Comparison of ENCODE assay signal across 18 cellular contexts in the genomic region with DNA sequence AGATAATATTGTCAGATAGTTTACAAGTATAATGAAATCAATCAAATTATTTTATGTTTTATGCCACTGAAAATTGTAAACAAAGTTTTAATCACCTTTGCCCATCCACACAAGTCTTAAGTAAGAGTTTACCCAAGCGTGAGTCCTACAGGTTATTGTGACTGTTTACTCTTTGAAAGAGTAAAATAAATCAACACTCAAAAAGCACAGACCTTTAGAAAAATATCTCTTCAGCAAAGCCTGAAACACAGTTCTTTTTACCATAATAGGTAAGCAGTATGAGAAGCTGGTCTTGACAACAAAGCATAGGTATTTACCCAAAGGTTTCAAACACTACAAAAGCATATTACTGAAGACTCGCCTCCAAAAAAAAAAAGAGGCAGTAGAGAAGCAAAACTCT. TPM values are rescaled to one million over a fixed set of nuclear protein-coding genes. Genes with fewer than 3 reads are reported as not detected.
DNase-seq lines count a peak whose midpoint lies in the region; ATAC-seq, FAIRE-seq and TF ChIP-seq lines count a peak whose summit lies in the region.
"Had no signal": no experiment of that assay in that cellular context is flagged by ENCODE, and none has a peak within 500 bp of the region (broad histone marks: within the 10 kb centered on the region; RNA-seq: fewer than 3 reads in every experiment).

No MANE protein-coding gene starts in this region.

- H3K79me2 ChIP-seq in endothelial cell of umbilical vein (ENCODE audit: control insufficient read depth, insufficient read depth, low read length), result peaks cover 85% of the 10 kb centered on the region

- H3K9me3 ChIP-seq in IMR-90 (ENCODE audit: control insufficient read depth, insufficient read depth, low read length), result no peaks in the 10 kb centered on the region
- no peaks in the 10 kb centered on the region for H3K9me3 ChIP-seq in endothelial cell of umbilical vein (replicated peaks; ENCODE audit: control insufficient read depth, insufficient read depth, low read length)
- H3K9me3 ChIP-seq in neuron (ENCODE audit: low read length), result peaks cover 3% of the 10 kb centered on the region
- H3K9me3 ChIP-seq: left lung, testis had no signal

- H2BK5ac ChIP-seq in IMR-90 (ENCODE audit: low read depth, low read length, poor library complexity, severe bottlenecking), result no peak overlapping the region

- no peaks in the 10 kb centered on the region for H3K36me3 ChIP-seq in IMR-90 (ENCODE audit: control insufficient read depth, insufficient read depth, low read length)
- H3K36me3 ChIP-seq in endothelial cell of umbilical vein (ENCODE audit: control insufficient read depth in 2 of 2, extremely low read depth in 1 of 2, insufficient read depth in 2 of 2, low read length in 2 of 2), result no peaks in the 10 kb centered on the region
- no peaks in the 10 kb centered on the region for H3K36me3 ChIP-seq in neuron (ENCODE audit: insufficient read depth, low read length)
- H3K36me3 ChIP-seq: left lung had no signal

- H2BK20ac ChIP-seq in IMR-90 (ENCODE audit: low read depth, low read length), result no peak overlapping the region

- CTCF ChIA-PET in IMR-90 (lab: Yijun Ruan, JAX), result interaction anchor here (0.6 kb wide), 1 partner anchor 11 kb away, joined by 3 read pairs; no protein-coding TSS in a partner anchor
- CTCF ChIA-PET in endothelial cell of umbilical vein (lab: Charles Lee), result interaction anchor here (0.8 kb wide), 1 partner anchor 71 kb away, joined by 4 read pairs; no protein-coding TSS in a partner anchor

- H2AK5ac ChIP-seq in IMR-90 (ENCODE audit: low read depth, low read length), result no peak overlapping the region

- H3K4me1 ChIP-seq in IMR-90 (ENCODE audit: control insufficient read depth, insufficient read depth, low read length) (no peaks in the 10 kb centered on the region; the same call in 1 of the 2 replicates), endothelial cell of umbilical vein (ENCODE audit: control insufficient read depth, extremely low read depth, insufficient read depth, low read length) (peaks cover 20% of the 10 kb centered on the region), neuron (ENCODE audit: insufficient read depth, low read length) (peaks cover 22% of the 10 kb centered on the region)

- TF ChIP-seq RAD21 in IMR-90 (IDR thresholded peaks at IDR 0.05; ENCODE audit: low read length), result no peak

- H3K56ac ChIP-seq in IMR-90 (ENCODE audit: extremely low read depth, insufficient read depth, low read length), result no peak overlapping the region

- H3K9me1 ChIP-seq in IMR-90 (ENCODE audit: insufficient read depth, low read length) (no peaks in the 10 kb centered on the region), endothelial cell of umbilical vein (replicated peaks; ENCODE audit: control insufficient read depth, extremely low read depth, insufficient read depth, low read length) (no peaks in the 10 kb centered on the region)

- H3K14ac ChIP-seq in IMR-90 (replicated peaks; ENCODE audit: low read depth, low read length), result no peak overlapping the region

- H4K20me1 ChIP-seq in IMR-90 (ENCODE audit: insufficient read depth, low read length) (peaks cover 70% of the 10 kb centered on the region), endothelial cell of umbilical vein (replicated peaks; ENCODE audit: control insufficient read depth, extremely low read depth, insufficient read depth, low read length) (peaks cover 14% of the 10 kb centered on the region)

- no TSS peak for BruUV-seq in IMR-90 (replicated peaks; lab: Mats Ljungman, UMichigan)
- no TSS peak for BruUV-seq in endothelial cell of umbilical vein (replicated peaks; lab: Mats Ljungman, UMichigan)

- POLR2A ChIA-PET in IMR-90 (lab: Charles Lee; ENCODE audit: unreplicated experiment) (no interaction called here), endothelial cell of umbilical vein (lab: Charles Lee) (no interaction called here)

- H2AFZ ChIP-seq in IMR-90 (replicated peaks; ENCODE audit: low read length, poor library complexity) (no peak overlapping the region), endothelial cell of umbilical vein (ENCODE audit: low read depth, low read length) (no peak overlapping the region), neuron (ENCODE audit: low read depth, low read length) (no peak overlapping the region)

- H3K4me2 ChIP-seq in IMR-90 (ENCODE audit: low read depth, low read length) (peak overlapping the region; percentile 73; the same call in 1 of the 2 replicates), endothelial cell of umbilical vein (ENCODE audit: insufficient read depth, low read length) (peak overlapping the region; percentile 97)

- WGBS in IMR-90 (ENCODE audit: extremely low coverage in 2 of 2, insufficient read length in 1 of 2), 2 experiments, result no CpG with 5 or more reads among the region's 2 CpGs

- no peak overlapping the region for H4K91ac ChIP-seq in IMR-90 (ENCODE audit: insufficient read depth, low read depth, low read length)

- ATAC-seq in IMR-90 (ENCODE audit: low read depth), result no peak
- ATAC-seq in HG02970 (IDR thresholded peaks at IDR 0.05; ENCODE audit: low FRiP score, unreplicated experiment), result no peak
- ATAC-seq: activated CD4-positive, alpha-beta T cell treated with anti-CD3 and anti-CD28 coated beads for 36 hours; esophagus mucosa; left lung; Panc1 had no signal

- no peak overlapping the region for H4K5ac ChIP-seq in IMR-90 (ENCODE audit: low read depth, low read length)

- no peak overlapping the region for H3K4ac ChIP-seq in IMR-90 (ENCODE audit: low read depth, low read length)

- H2BK120ac ChIP-seq in IMR-90 (ENCODE audit: low read depth, low read length), result no peak overlapping the region

- intact Hi-C loops in IMR-90 (cut with micrococcal nuclease), result loop anchor here (5.0 kb wide), 4 partner anchors 33 to 148 kb away; no protein-coding TSS in a partner anchor
- intact Hi-C loops in endothelial cell of umbilical vein (cut with micrococcal nuclease), result loop anchor here (5.0 kb wide), 1 partner anchor 528 kb away; a partner anchor contains a TSS

- no peak overlapping the region for H2BK15ac ChIP-seq in IMR-90 (ENCODE audit: low read depth, low read length)

- no peak for TF ChIP-seq POLR2A in IMR-90 (IDR thresholded peaks at IDR 0.05; ENCODE audit: low read depth, low read length)
- no peak for TF ChIP-seq POLR2A in endothelial cell of umbilical vein (IDR thresholded peaks at IDR 0.05; ENCODE audit: low read depth, low read length)

- no peak for TF ChIP-seq CTCF in AG10803 (conservative IDR thresholded peaks at IDR 0.05; ENCODE audit: low read length)
- TF ChIP-seq CTCF in IMR-90 (conservative IDR thresholded peaks at IDR 0.05; ENCODE audit: low read depth, low read length), result no peak
- no peak for TF ChIP-seq CTCF in endothelial cell of umbilical vein (IDR thresholded peaks at IDR 0.05; ENCODE audit: extremely low read depth in 1 of 2, insufficient read depth in 1 of 2, low read depth in 1 of 2, low read length in 2 of 2)

- in situ Hi-C loops in IMR-90 (cut with MboI; ENCODE audit: low sequenced_read_pairs), result no loop called here

- peaks cover 0 to 14% of the 10 kb centered on the region in 2 experiments; a peak in 3 of 4 replicates for H3K79me1 ChIP-seq in IMR-90 (ENCODE audit: low read depth in 1 of 2, low read length in 2 of 2)

- H3K18ac ChIP-seq in IMR-90 (ENCODE audit: low read depth, low read length), result no peak overlapping the region

- dilution Hi-C loops in IMR-90 (cut with HindIII; ENCODE audit: low sequenced_read_pairs, unreplicated experiment), result no loop called here
- dilution Hi-C loops in endothelial cell of umbilical vein (cut with MboI; ENCODE audit: extremely low pct_ligation_motif_present, low sequenced_read_pairs), result no loop called here

- no peak for FAIRE-seq in endothelial cell of umbilical vein (lab: Jason Lieb, UNC)

- no peak overlapping the region for H2AK9ac ChIP-seq in IMR-90 (replicated peaks; ENCODE audit: low read depth, low read length, poor library complexity)

- peak overlapping the region; percentile 78 for H3K4me3 ChIP-seq in AG10803 (ENCODE audit: low read length)
- H3K4me3 ChIP-seq in IMR-90 (ENCODE audit: insufficient read depth, low read depth, low read length), result no peak overlapping the region
- no peak overlapping the region for H3K4me3 ChIP-seq in endothelial cell of umbilical vein (replicated peaks in 1 of 3; ENCODE audit: insufficient read depth in 1 of 3, low read depth in 1 of 3, low read length in 3 of 3)
- peak overlapping the region; percentile 7 for H3K4me3 ChIP-seq in neuron (ENCODE audit: low read length)
- H3K4me3 ChIP-seq: left lung, testis had no signal

- no peak overlapping the region for H3K27ac ChIP-seq in IMR-90 (ENCODE audit: insufficient read depth, low read length)
- H3K27ac ChIP-seq in endothelial cell of umbilical vein (ENCODE audit: insufficient read depth, low read depth, low read length), result no peak overlapping the region
- H3K27ac ChIP-seq: testis had no signal

- no peak overlapping the region for H4K8ac ChIP-seq in IMR-90 (ENCODE audit: low read depth in 2 of 2, low read length in 2 of 2)

- no peak overlapping the region for H3K23ac ChIP-seq in IMR-90 (ENCODE audit: low read depth, low read length)

- DNase-seq in AG10803 (ENCODE audit: low read depth), result no peak
- no peak for DNase-seq in IMR-90
- DNase-seq in endothelial cell of umbilical vein (ENCODE audit: low read depth, low spot score), result no peak
- no peak for DNase-seq in NCI-H2029 (lab: John Stamatoyannopoulos, UW)
- no peak for DNase-seq in HuH-7 (ENCODE audit: low spot score)
- no peak for DNase-seq in islet precursor cell
- DNase-seq: activated CD4-positive, alpha-beta T cell treated with anti-CD3 and anti-CD28 coated beads for 36 hours; activated T-cell treated with anti-CD3 and anti-CD28 coated beads for 4 hours; hypothalamus; left lung; NCI-H1048; nucleus accumbens; T-helper 2 cell; testis had no signal

- H3K9ac ChIP-seq in IMR-90 (ENCODE audit: low read depth, low read length), result no peak overlapping the region
- H3K9ac ChIP-seq in endothelial cell of umbilical vein (replicated peaks; ENCODE audit: extremely low read depth, insufficient read depth, low read length), result no peak overlapping the region

- H3K27me3 ChIP-seq in IMR-90 (ENCODE audit: control insufficient read depth, insufficient read depth, low read length) (no peaks in the 10 kb centered on the region), endothelial cell of umbilical vein (ENCODE audit: control insufficient read depth in 2 of 2, insufficient read depth in 2 of 2, low read length in 2 of 2) (no peaks in the 10 kb centered on the region), neuron (ENCODE audit: insufficient read depth, low read length) (no peaks in the 10 kb centered on the region)
- H3K27me3 ChIP-seq: left lung, testis had no signal

RNA-seq across cellular contexts. Expression of a gene that starts 3.7 kb away (rescaled TPM):
- 28.3 and 59.7 TPM in 2 replicates for total RNA-seq in IMR-90 (2012; rRNA removed)
- polyA plus RNA-seq in IMR-90 (2012; rRNA removed), result 7.1 and 9.0 TPM in 2 replicates
- polyA plus RNA-seq in IMR-90 (2012; cell fraction: cytosol; rRNA removed), result 1.2 and 1.8 TPM in 2 replicates
- polyA plus RNA-seq in IMR-90 (2012; cell fraction: nucleus; rRNA removed; ENCODE audit: low replicate concordance), result 1.1 and 6.1 TPM in 2 replicates
- 54.3 and 56.5 TPM in 2 replicates for total RNA-seq in endothelial cell of umbilical vein
- 3.5 and 5.2 TPM in 2 replicates for polyA plus RNA-seq in endothelial cell of umbilical vein
- 6.9 and 7.1 TPM in 2 replicates for polyA plus RNA-seq in endothelial cell of umbilical vein (2011; cell fraction: cytosol; rRNA removed)
- 11.1 and 15.9 TPM in 2 replicates for polyA plus RNA-seq in endothelial cell of umbilical vein (2011; cell fraction: nucleus; rRNA removed)
- 29.6 and 37.7 TPM in 2 replicates for polyA plus RNA-seq in endothelial cell of umbilical vein (2012)
- 24.7 and 30.4 TPM in 2 replicates for polyA minus RNA-seq in endothelial cell of umbilical vein
- polyA minus RNA-seq in endothelial cell of umbilical vein (2011; cell fraction: cytosol; rRNA and poly(A)+ RNA removed), result 33.8 TPM
- 42.6 and 72.6 TPM in 2 replicates for polyA minus RNA-seq in endothelial cell of umbilical vein (2011; cell fraction: nucleus; rRNA and poly(A)+ RNA removed)

Comparison
In these comparisons a context has a peak if more than half of its experiments do, and no peak if none do; other contexts are left out.
1. H3K4me3 ChIP-seq: peak in AG10803 (single experiment) and neuron (single experiment); none in IMR-90 (single experiment) and endothelial cell of umbilical vein (0 of 3).